1 cellular context compared by ENCODE assay signal in the genomic region with DNA sequence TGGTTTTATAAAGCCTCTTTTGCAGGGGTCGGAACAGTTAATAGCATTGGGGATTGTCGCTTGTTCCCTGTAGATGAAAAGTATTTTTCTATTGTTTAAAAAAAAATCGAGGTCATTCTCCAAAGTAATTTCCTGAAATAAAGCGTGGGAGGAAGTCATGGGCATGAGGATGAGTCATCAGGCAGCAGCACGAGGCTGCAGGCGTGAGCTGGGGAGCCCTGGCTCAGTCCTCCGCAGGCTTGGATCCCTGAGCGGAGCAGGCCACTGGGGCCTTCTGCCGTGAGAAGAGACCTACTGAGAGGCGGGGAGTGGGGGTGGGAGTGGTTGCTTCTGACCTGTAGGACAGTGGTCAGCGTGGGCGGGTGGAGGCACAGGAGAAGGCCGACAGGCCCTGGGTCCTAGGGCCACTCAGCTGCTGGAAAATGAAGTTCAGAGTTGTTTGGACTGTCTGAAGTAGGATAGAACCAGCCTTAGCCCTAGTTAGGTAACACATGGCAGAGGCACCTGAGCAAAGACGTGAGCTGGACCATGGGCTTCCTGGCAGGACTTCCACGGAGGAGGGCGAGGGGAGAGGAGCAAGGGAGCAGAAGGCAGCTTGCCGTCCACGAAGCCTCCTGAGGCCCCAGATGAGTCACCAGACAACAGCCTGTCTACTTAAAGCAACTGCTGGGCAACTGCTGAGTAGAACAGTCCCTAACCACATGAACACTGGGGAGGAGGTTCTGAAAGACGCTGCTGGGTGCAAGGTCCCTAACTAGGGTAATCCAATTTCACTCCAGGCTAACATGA.
TF ChIP-seq lines count a peak whose summit lies in the region.

No MANE protein-coding gene starts in this region.

TF ChIP-seq in SK-N-SH treated with all-trans-retinoic acid at 6 μM for 48 hours, 23 proteins besides CTCF, POLR2A, EP300 and RAD21 (continued from another document):
- TF ChIP-seq, protein P1, sequence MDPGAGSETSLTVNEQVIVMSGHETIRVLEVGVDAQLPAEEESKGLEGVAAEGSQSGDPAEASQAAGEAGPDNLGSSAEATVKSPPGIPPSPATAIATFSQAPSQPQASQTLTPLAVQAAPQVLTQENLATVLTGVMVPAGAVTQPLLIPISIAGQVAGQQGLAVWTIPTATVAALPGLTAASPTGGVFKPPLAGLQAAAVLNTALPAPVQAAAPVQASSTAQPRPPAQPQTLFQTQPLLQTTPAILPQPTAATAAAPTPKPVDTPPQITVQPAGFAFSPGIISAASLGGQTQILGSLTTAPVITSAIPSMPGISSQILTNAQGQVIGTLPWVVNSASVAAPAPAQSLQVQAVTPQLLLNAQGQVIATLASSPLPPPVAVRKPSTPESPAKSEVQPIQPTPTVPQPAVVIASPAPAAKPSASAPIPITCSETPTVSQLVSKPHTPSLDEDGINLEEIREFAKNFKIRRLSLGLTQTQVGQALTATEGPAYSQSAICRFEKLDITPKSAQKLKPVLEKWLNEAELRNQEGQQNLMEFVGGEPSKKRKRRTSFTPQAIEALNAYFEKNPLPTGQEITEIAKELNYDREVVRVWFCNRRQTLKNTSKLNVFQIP (CRISPR knock-in tag; IDR thresholded peaks at IDR 0.05; ENCODE audit: borderline replicate concordance, low read depth) = no peak
- 0 out of 2 replicates have a peak, but pooled peaks have one; percentile 50 for TF ChIP-seq ZFP3 (CRISPR knock-in tag; IDR thresholded peaks at IDR 0.05)
- TF ChIP-seq TOX (CRISPR knock-in tag; IDR thresholded peaks at IDR 0.05; ENCODE audit: borderline replicate concordance) = no peak
- TF ChIP-seq CSDC2 (CRISPR knock-in tag; IDR thresholded peaks at IDR 0.05) = 0 out of 2 replicates have a peak, but pooled peaks have one; percentile 37
- no peak for TF ChIP-seq ZFP30 (CRISPR knock-in tag; IDR thresholded peaks at IDR 0.05)
- TF ChIP-seq, protein P2, sequence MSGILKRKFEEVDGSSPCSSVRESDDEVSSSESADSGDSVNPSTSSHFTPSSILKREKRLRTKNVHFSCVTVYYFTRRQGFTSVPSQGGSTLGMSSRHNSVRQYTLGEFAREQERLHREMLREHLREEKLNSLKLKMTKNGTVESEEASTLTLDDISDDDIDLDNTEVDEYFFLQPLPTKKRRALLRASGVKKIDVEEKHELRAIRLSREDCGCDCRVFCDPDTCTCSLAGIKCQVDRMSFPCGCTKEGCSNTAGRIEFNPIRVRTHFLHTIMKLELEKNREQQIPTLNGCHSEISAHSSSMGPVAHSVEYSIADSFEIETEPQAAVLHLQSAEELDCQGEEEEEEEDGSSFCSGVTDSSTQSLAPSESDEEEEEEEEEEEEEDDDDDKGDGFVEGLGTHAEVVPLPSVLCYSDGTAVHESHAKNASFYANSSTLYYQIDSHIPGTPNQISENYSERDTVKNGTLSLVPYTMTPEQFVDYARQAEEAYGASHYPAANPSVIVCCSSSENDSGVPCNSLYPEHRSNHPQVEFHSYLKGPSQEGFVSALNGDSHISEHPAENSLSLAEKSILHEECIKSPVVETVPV (CRISPR knock-in tag; IDR thresholded peaks at IDR 0.05) = no peak
- peak; percentile 88 for TF ChIP-seq OSR1 (CRISPR knock-in tag; IDR thresholded peaks at IDR 0.05)
- TF ChIP-seq ISL1 (CRISPR knock-in tag; IDR thresholded peaks at IDR 0.05) = peak; percentile 37; the same call in 1 of the 2 replicates
- peak; percentile 64; the same call in 1 of the 2 replicates for TF ChIP-seq ARNTL (CRISPR knock-in tag; IDR thresholded peaks at IDR 0.05; ENCODE audit: borderline replicate concordance, low read depth)
- no peak for TF ChIP-seq ZNF565 (CRISPR knock-in tag; conservative IDR thresholded peaks at IDR 0.05; ENCODE audit: low read depth)
- TF ChIP-seq SNAI2 (CRISPR knock-in tag; IDR thresholded peaks at IDR 0.05) = peak; percentile 81
- no peak for TF ChIP-seq ZNF8 (CRISPR knock-in tag; IDR thresholded peaks at IDR 0.05)
